9 cellular contexts compared by ENCODE assay signal in genomic region chr4:44760142-44760898, GRCh38. TPM values are rescaled to one million over a fixed set of nuclear protein-coding genes. Genes with fewer than 3 reads are reported as not detected.
DNase-seq lines count a peak whose midpoint lies in the region; ATAC-seq, FAIRE-seq and TF ChIP-seq lines count a peak whose summit lies in the region.
"Had no signal": no experiment of that assay in that cellular context is flagged by ENCODE, and none has a peak within 500 bp of the region (broad histone marks: within the 10 kb centered on the region; RNA-seq: fewer than 3 reads in every experiment).

No MANE protein-coding gene starts in this region.

- peak; percentile 21 for FAIRE-seq in HepG2 (lab: Jason Lieb, UNC)

- no peak overlapping the region for H3K9ac ChIP-seq in HepG2 (ENCODE audit: insufficient read depth, low read depth, low read length)

- H3K4me2 ChIP-seq in HepG2 (ENCODE audit: low read depth, low read length) = no peak overlapping the region

- no peaks in the 10 kb centered on the region for H3K36me3 ChIP-seq in BJ (ENCODE audit: control insufficient read depth, insufficient read depth, low read length)
- H3K36me3 ChIP-seq in HepG2 (replicated peaks in 1 of 2; ENCODE audit: control insufficient read depth in 1 of 2, insufficient read depth in 2 of 2, low read length in 2 of 2) = no peaks in the 10 kb centered on the region

- in situ Hi-C loops in HepG2 (cut with HindIII; ENCODE audit: extremely low pct_ligation_motif_present, low pct_unique_long_range_greater_than_20kb) = loop anchor here (25.0 kb wide), 1 partner anchor 1502 kb away; no protein-coding TSS in a partner anchor

- H3K4me3 Mint-ChIP-seq in central memory CD8-positive, alpha-beta T cell = no peak overlapping the region

- TF ChIP-seq RAD21 in HepG2 (CRISPR knock-in tag; IDR thresholded peaks at IDR 0.05) = no peak

- intact Hi-C loops in HepG2 (cut with micrococcal nuclease; ENCODE audit: unreplicated experiment) = loop anchor here (5.0 kb wide), 2 partner anchors 167 to 1887 kb away; no protein-coding TSS in a partner anchor

- H3K27ac Mint-ChIP-seq in central memory CD8-positive, alpha-beta T cell (ENCODE audit: low read depth) = no peak overlapping the region

- no peaks in the 10 kb centered on the region for H3K27me3 ChIP-seq in BJ (ENCODE audit: control insufficient read depth, insufficient read depth, low read length)
- no peaks in the 10 kb centered on the region; a peak in 1 of 5 replicates for H3K27me3 ChIP-seq in HepG2 (ENCODE audit: control insufficient read depth in 1 of 2, insufficient read depth in 2 of 2, low read length in 2 of 2)

- H2AFZ ChIP-seq in HepG2 (ENCODE audit: low read length) = no peak overlapping the region

- H3K4me1 ChIP-seq in HepG2 (ENCODE audit: insufficient read depth, low read length) = no peaks in the 10 kb centered on the region

- TF ChIP-seq CTCF in BJ (IDR thresholded peaks at IDR 0.05; ENCODE audit: insufficient read depth, low read depth, low read length) (peak; percentile 53), HepG2 (CRISPR knock-in tag; IDR thresholded peaks at IDR 0.05) (peak; percentile 46; the same call in 1 of the 2 replicates)

- no peak overlapping the region for H3K4me3 ChIP-seq in BJ (ENCODE audit: low read depth, low read length)
- H3K4me3 ChIP-seq in HepG2 (replicated peaks in 1 of 3; ENCODE audit: insufficient read depth in 1 of 3, low read depth in 2 of 3, low read length in 3 of 3) = no peak overlapping the region
- H3K4me3 ChIP-seq: mucosa of descending colon had no signal

- no peaks in the 10 kb centered on the region for H3K36me3 Mint-ChIP-seq in central memory CD8-positive, alpha-beta T cell (ENCODE audit: insufficient read depth)

- TF ChIP-seq EP300 in HepG2 (IDR thresholded peaks at IDR 0.05; ENCODE audit: low read depth in 2 of 2, low read length in 2 of 2) (no peak), HepG2 (CRISPR knock-in tag; IDR thresholded peaks at IDR 0.05; ENCODE audit: borderline replicate concordance) (no peak)

- WGBS in HepG2 (ENCODE audit: low lambda C conversion rate) = 13% methylated on average over 8 of the region's 8 CpGs

- DNase-seq in BJ (ENCODE audit: low read depth) = no peak
- DNase-seq in NCI-H82 (lab: John Stamatoyannopoulos, UW) = peak; percentile 78
- DNase-seq in central memory CD8-positive, alpha-beta T cell (ENCODE audit: low spot score in 2 of 2) = no peak
- peak; percentile 7 for DNase-seq in HepG2 (ENCODE audit: low spot score)
- DNase-seq in activated naive CD4-positive, alpha-beta T cell treated with Interleukin-2 at 50 U/mL for 16 hours = no peak

- CTCF ChIA-PET in BJ (lab: Yijun Ruan, JAX) (interaction anchor here (1.2 to 1.4 kb wide), 3 partner anchors 9 to 28 kb away, joined by 3 to 4 read pairs (median 4); no protein-coding TSS in a partner anchor), HepG2 (lab: Yijun Ruan, JAX; ENCODE audit: low intra/inter-chr PET ratio, low total read pairs) (interaction anchor here (1.1 kb wide), 1 partner anchor 1510 kb away, joined by 3 read pairs; no protein-coding TSS in a partner anchor)

- peaks cover 47% of the 10 kb centered on the region for H3K27me3 Mint-ChIP-seq in central memory CD8-positive, alpha-beta T cell

- POLR2A ChIA-PET in BJ (lab: Charles Lee) (no interaction called here), HepG2 (lab: Yijun Ruan, JAX) (no interaction called here)

- no TSS peak for BruUV-seq in HepG2 (replicated peaks; lab: Mats Ljungman, UMichigan)

- peak; percentile 78 for ATAC-seq in GM18517 (IDR thresholded peaks at IDR 0.05; ENCODE audit: unreplicated experiment)
- peak; percentile 81 for ATAC-seq in HG03175 (IDR thresholded peaks at IDR 0.05; ENCODE audit: unreplicated experiment)
- ATAC-seq in central memory CD8-positive, alpha-beta T cell (replicated peaks; ENCODE audit: extremely low read depth, poor library complexity, severe bottlenecking) = peak; percentile 56
- ATAC-seq in HepG2 = peak; percentile 67
- no peak for ATAC-seq in GM19463 (IDR thresholded peaks at IDR 0.05; ENCODE audit: unreplicated experiment)
- ATAC-seq: mucosa of descending colon had no signal

- no peaks in the 10 kb centered on the region for H3K79me2 ChIP-seq in HepG2 (ENCODE audit: insufficient read depth, low read length)

- no peaks in the 10 kb centered on the region for H3K4me1 Mint-ChIP-seq in central memory CD8-positive, alpha-beta T cell

- H3K27ac ChIP-seq in HepG2 (ENCODE audit: extremely low read length, insufficient read depth, low read length) = no peak overlapping the region

- H4K20me1 ChIP-seq in HepG2 (ENCODE audit: insufficient read depth, low read length) = no peaks in the 10 kb centered on the region

- no peaks in the 10 kb centered on the region for H3K9me3 Mint-ChIP-seq in central memory CD8-positive, alpha-beta T cell

- H3K9me3 ChIP-seq in HepG2 (ENCODE audit: low read length) = no peaks in the 10 kb centered on the region
- H3K9me3 ChIP-seq: mucosa of descending colon had no signal

- TF ChIP-seq POLR2A in HepG2 (IDR thresholded peaks at IDR 0.05; ENCODE audit: insufficient read depth in 1 of 2, low read depth in 2 of 2, low read length in 2 of 2) = no peak

TF ChIP-seq in HepG2, 621 proteins besides CTCF, POLR2A, EP300 and RAD21:
- TF ChIP-seq SAP130 (CRISPR knock-in tag; IDR thresholded peaks at IDR 0.05; ENCODE audit: low read depth) (no peak), KAT7 (CRISPR knock-in tag; IDR thresholded peaks at IDR 0.05; ENCODE audit: borderline replicate concordance) (no peak), ZSCAN29 (CRISPR knock-in tag; conservative IDR thresholded peaks at IDR 0.05) (no peak), STAG1 (CRISPR knock-in tag; IDR thresholded peaks at IDR 0.05) (peak; percentile 39; the same call in 1 of the 2 replicates), SMAD1 (CRISPR knock-in tag; IDR thresholded peaks at IDR 0.05; ENCODE audit: borderline replicate concordance, low read depth) (no peak), SMC3 (IDR thresholded peaks at IDR 0.05; ENCODE audit: low read length) (peak; percentile 19; the same call in 1 of the 2 replicates)

RNA-seq across cellular contexts. Expression of gene GNPDA2, which starts 34.0 kb away (rescaled TPM):
- polyA plus RNA-seq in BJ (2011; rRNA removed) (9.2 and 18.3 TPM in 2 replicates), HepG2 (2011; rRNA removed) (4.2 and 5.4 TPM in 2 replicates)
- polyA minus RNA-seq in BJ (2011; rRNA and poly(A)+ RNA removed) = 6.4 and 6.7 TPM in 2 replicates
- 9.0 and 11.5 TPM in 2 replicates for total RNA-seq in HepG2 (2016; rRNA removed; fragmentation: Illumina TruSeq; extraction: Trizol)
- 1.6 and 2.8 TPM in 2 replicates for total RNA-seq in HepG2 (2016; cell fraction: cytosol; rRNA removed; fragmentation: Illumina TruSeq; extraction: Trizol; ENCODE audit: low read depth)
- 8.2 and 10.8 TPM in 2 replicates for total RNA-seq in HepG2 (2016; cell fraction: insoluble cytoplasmic fraction; rRNA removed; fragmentation: Illumina TruSeq; extraction: Trizol)
- 3.6 and 4.1 TPM in 2 replicates for total RNA-seq in HepG2 (2016; cell fraction: membrane; rRNA removed; fragmentation: Illumina TruSeq; extraction: Trizol)
- 8.8 and 9.9 TPM in 2 replicates for total RNA-seq in HepG2 (2016; cell fraction: nucleus; rRNA removed; fragmentation: Illumina TruSeq; extraction: Trizol)
- 1.9 and 3.1 TPM in 2 replicates for polyA plus RNA-seq in HepG2 (2011; cell fraction: cytosol; rRNA removed)
- polyA plus RNA-seq in HepG2 (2011; cell fraction: nucleus; rRNA removed) = 1.6 and 2.1 TPM in 2 replicates
- 5.3 and 6.8 TPM in 2 replicates for polyA plus RNA-seq in HepG2 (2012)
- 0.99 and 1.2 TPM in 2 replicates for polyA plus RNA-seq in HepG2 (2016; cell fraction: cytosol; fragmentation: Illumina TruSeq; extraction: Trizol; ENCODE audit: low read depth)
- polyA plus RNA-seq in HepG2 (2016; cell fraction: insoluble cytoplasmic fraction; fragmentation: Illumina TruSeq; extraction: Trizol; ENCODE audit: low read depth) = 8.0 and 9.2 TPM in 2 replicates
- 2.6 TPM in 2 replicates for polyA plus RNA-seq in HepG2 (2016; cell fraction: membrane; fragmentation: Illumina TruSeq; extraction: Trizol; ENCODE audit: low read depth)
- 8.5 and 8.6 TPM in 2 replicates for polyA plus RNA-seq in HepG2 (2016; cell fraction: nucleus; fragmentation: Illumina TruSeq; extraction: Trizol; ENCODE audit: insufficient read depth, low read depth)
- 3.6 and 8.7 TPM in 2 replicates for polyA minus RNA-seq in HepG2 (2011; rRNA and poly(A)+ RNA removed; ENCODE audit: low replicate concordance)
- polyA minus RNA-seq in HepG2 (2011; cell fraction: cytosol; rRNA and poly(A)+ RNA removed) = 3.3 and 3.5 TPM in 2 replicates
- polyA minus RNA-seq in HepG2 (2011; cell fraction: nucleus; rRNA and poly(A)+ RNA removed) = 15.5 and 17.8 TPM in 2 replicates

Comparison
In these comparisons a context has a peak if more than half of its experiments do, and no peak if none do; other contexts are left out.
1. DNase-seq: peak in NCI-H82 (single experiment) and HepG2 (single experiment); none in BJ (single experiment), central memory CD8-positive, alpha-beta T cell (0 of 2) and activated naive CD4-positive, alpha-beta T cell treated with Interleukin-2 at 50 U/mL for 16 hours (single experiment).